In genomic region chr2:195533771-195534642, GRCh38 we compare ENCODE assay signal across 1 cellular context.
TF ChIP-seq lines count a peak whose summit lies in the region.

No MANE protein-coding gene starts in this region.

TF ChIP-seq in HEK293, 187 proteins besides CTCF, POLR2A, EP300 and RAD21 (continued from another document):
- TF ChIP-seq ZNF19 (tag by site-specific recombination; IDR thresholded peaks at IDR 0.05; ENCODE audit: low read depth) (no peak), ZNF223 (tag by site-specific recombination; IDR thresholded peaks at IDR 0.05) (no peak), SCRT2 (tag by site-specific recombination; IDR thresholded peaks at IDR 0.05) (0 out of 2 replicates have a peak, but pooled peaks have one; percentile 52), ZSCAN18 (tag by site-specific recombination; IDR thresholded peaks at IDR 0.05) (no peak), ZNF416 (tag by site-specific recombination; IDR thresholded peaks at IDR 0.05) (no peak), OVOL3 (tag by site-specific recombination; IDR thresholded peaks at IDR 0.05) (no peak), ZFHX2 (tag by site-specific recombination; conservative IDR thresholded peaks at IDR 0.05) (peak; percentile 84), KLF1 (tag by site-specific recombination; IDR thresholded peaks at IDR 0.05) (no peak), ZNF394 (tag by site-specific recombination; IDR thresholded peaks at IDR 0.05; ENCODE audit: borderline replicate concordance) (no peak), EGR2 (tag by site-specific recombination; IDR thresholded peaks at IDR 0.05; ENCODE audit: low read depth) (peak; percentile 81), ZNF654 (tag by site-specific recombination; IDR thresholded peaks at IDR 0.05; ENCODE audit: low read depth) (no peak)
TF ChIP-seq in HEK293: peak in this region for 3.
